In the genomic region with DNA sequence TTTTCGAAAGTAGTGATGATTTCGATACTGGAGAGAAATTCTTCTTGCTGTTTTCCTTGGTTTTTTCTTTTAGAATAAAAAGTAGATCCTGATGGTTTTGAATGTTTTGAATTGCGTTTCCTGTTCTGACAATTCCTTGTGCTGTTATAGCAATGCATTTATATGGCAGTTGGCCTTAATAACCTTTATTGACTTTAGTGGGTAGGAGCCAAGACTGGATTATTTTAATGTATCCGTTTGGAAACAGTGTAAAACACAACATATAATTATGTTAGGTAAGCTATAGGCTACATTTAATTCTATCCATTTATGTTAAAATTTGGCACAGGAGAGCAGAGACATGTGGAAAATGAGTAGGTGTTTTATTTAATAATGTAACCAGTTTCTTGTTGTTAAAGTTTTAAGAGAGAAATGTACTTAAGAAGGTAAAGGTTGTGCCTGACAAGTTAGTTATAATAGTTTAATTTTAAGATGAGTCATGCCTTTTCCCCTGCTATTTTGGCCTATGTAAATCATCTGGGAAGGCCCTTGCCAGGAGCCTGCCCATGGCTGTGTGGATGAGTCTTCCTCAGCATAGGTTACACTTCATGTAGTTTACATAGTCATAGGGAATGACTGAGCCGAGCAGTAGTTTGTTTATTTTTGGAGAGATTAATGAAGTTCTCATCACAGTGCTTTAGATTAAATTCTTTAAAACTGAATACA, we compare ENCODE assay signal across 9 cellular contexts.
DNase-seq lines count a peak whose midpoint lies in the region; ATAC-seq, FAIRE-seq and TF ChIP-seq lines count a peak whose summit lies in the region.
"Had no signal": no experiment of that assay in that cellular context is flagged by ENCODE, and none has a peak within 500 bp of the region (broad histone marks: within the 10 kb centered on the region; RNA-seq: fewer than 3 reads in every experiment).

No MANE protein-coding gene starts in this region.

- H3K4me1 ChIP-seq in Loucy (ENCODE audit: insufficient read depth, low read length, poor library complexity, severe bottlenecking): peaks cover 38% of the 10 kb centered on the region
- H3K4me1 ChIP-seq in K562 (replicated peaks in 1 of 2; ENCODE audit: control insufficient read depth in 2 of 2, insufficient read depth in 2 of 2, low read length in 2 of 2): no peaks in the 10 kb centered on the region

- H3K27ac ChIP-seq in K562 (ENCODE audit: extremely low read depth, low read depth, low read length) (no peak overlapping the region), WERI-Rb-1 (no peak overlapping the region)

- POLR2A ChIA-PET in K562 (lab: Yijun Ruan, JAX): no interaction called here

- CTCF ChIA-PET in K562 (lab: Yijun Ruan, JAX; ENCODE audit: low intra/inter-chr PET ratio): interaction anchor here (0.7 kb wide), 1 partner anchor 1053 kb away, joined by 3 read pairs; no protein-coding TSS in a partner anchor

- no peak for TF ChIP-seq POLR2A in K562 (conservative IDR thresholded peaks at IDR 0.05)

- H3K27me3 ChIP-seq in Loucy (ENCODE audit: insufficient read depth, low read length, poor library complexity, severe bottlenecking): no peaks in the 10 kb centered on the region
- H3K27me3 ChIP-seq in K562 (ENCODE audit: control insufficient read depth in 2 of 2, insufficient read depth in 2 of 2, low read length in 2 of 2): no peaks in the 10 kb centered on the region
- H3K27me3 ChIP-seq in WERI-Rb-1 (ENCODE audit: insufficient read depth, low read depth, severe bottlenecking): no peaks in the 10 kb centered on the region

- in situ Hi-C loops in K562 (cut with MboI): no loop called here

- H3K79me2 ChIP-seq in Loucy (ENCODE audit: insufficient read depth, low read length) (no peaks in the 10 kb centered on the region), K562 (ENCODE audit: control insufficient read depth, insufficient read depth, low read length) (no peaks in the 10 kb centered on the region)

- H3K9me2 ChIP-seq in Loucy (replicated peaks; ENCODE audit: low read depth, low read length): no peaks in the 10 kb centered on the region

- no peak for TF ChIP-seq EP300 in K562 (IDR thresholded peaks at IDR 0.05; ENCODE audit: low read length)

- H3K36me3 ChIP-seq in Loucy (ENCODE audit: insufficient read depth, low read length): peaks cover 7% of the 10 kb centered on the region; the same call in 1 of the 2 replicates
- no peaks in the 10 kb centered on the region for H3K36me3 ChIP-seq in K562 (ENCODE audit: control insufficient read depth, insufficient read depth, low read length)
- H3K36me3 ChIP-seq in WERI-Rb-1: peaks cover 6% of the 10 kb centered on the region; the same call in 1 of the 2 replicates

- 0 out of 2 replicates have a peak, but pooled peaks cover 4% of the 10 kb centered on the region for H3F3A ChIP-seq in Loucy (ENCODE audit: low read depth)

- H3K9me1 ChIP-seq in K562 (ENCODE audit: control insufficient read depth, insufficient read depth, low read length): no peaks in the 10 kb centered on the region

- no TSS peak for BruUV-seq in K562 (replicated peaks; lab: Mats Ljungman, UMichigan)

- H3K4me3 ChIP-seq in Loucy (ENCODE audit: low read length, poor library complexity, severe bottlenecking) (no peak overlapping the region), K562 (no peak overlapping the region), WERI-Rb-1 (ENCODE audit: low read depth, low read length) (no peak overlapping the region)

- WGBS in K562 (ENCODE audit: insufficient coverage, low coverage, missing lambda C conversion rate): 41% methylated on average over 5 of the region's 5 CpGs

- H4K20me1 ChIP-seq in Loucy (ENCODE audit: insufficient read depth, low read length, poor library complexity, severe bottlenecking) (no peaks in the 10 kb centered on the region), K562 (replicated peaks; ENCODE audit: control insufficient read depth, insufficient read depth, low read length) (no peaks in the 10 kb centered on the region)

- H3K4me2 ChIP-seq in Loucy (ENCODE audit: low read depth, low read length, poor library complexity, severe bottlenecking) (no peak overlapping the region), K562 (ENCODE audit: insufficient read depth, low read length) (no peak overlapping the region)

- H3K9ac ChIP-seq in Loucy (ENCODE audit: low read depth, low read length, poor library complexity, severe bottlenecking): peak overlapping the region; percentile 6
- no peak overlapping the region for H3K9ac ChIP-seq in K562 (ENCODE audit: insufficient read depth in 1 of 2, low read depth in 2 of 2, low read length in 2 of 2)

- no peaks in the 10 kb centered on the region for H3K9me3 ChIP-seq in Loucy (ENCODE audit: insufficient read depth, low read depth, low read length)
- H3K9me3 ChIP-seq in K562 (replicated peaks; ENCODE audit: control insufficient read depth, insufficient read depth, low read depth, low read length): no peaks in the 10 kb centered on the region
- H3K9me3 ChIP-seq in WERI-Rb-1 (ENCODE audit: severe bottlenecking): no peaks in the 10 kb centered on the region

- intact Hi-C loops in K562 (cut with micrococcal nuclease): loop anchor here (2.0 kb wide), 1 partner anchor 121 kb away; no protein-coding TSS in a partner anchor

- ATAC-seq in K562 (no peak), HG02870 (IDR thresholded peaks at IDR 0.05; ENCODE audit: unreplicated experiment) (no peak)

- no peak for TF ChIP-seq CTCF in Loucy (conservative IDR thresholded peaks at IDR 0.05; ENCODE audit: low read length)
- TF ChIP-seq CTCF in K562 (IDR thresholded peaks at IDR 0.05 in 2 of 3, conservative IDR thresholded peaks at IDR 0.05 in 1 of 3; ENCODE audit: insufficient read depth in 2 of 3, low read depth in 1 of 3, low read length in 3 of 3): no peak
- no peak for TF ChIP-seq CTCF in WERI-Rb-1 (IDR thresholded peaks at IDR 0.05; ENCODE audit: low read depth, low read length)

- DNase-seq in AG20443 (ENCODE audit: low spot score) (peak; percentile 58), K562 (ENCODE audit: extremely low read depth in 1 of 4, low spot score in 3 of 4) (no peak), lung microvascular endothelial cell (ENCODE audit: low read depth in 2 of 2) (peak; percentile 58 to 82), WERI-Rb-1 (no peak), MV-4-11 (lab: John Stamatoyannopoulos, UW) (no peak)
- no peak for DNase-seq in stimulated activated CD4-positive, alpha-beta T cell treated with anti-CD3 and anti-CD28 coated beads, Interleukin-12 subunit alpha, Interleukin-12 subunit beta, amount 100 ng/mL, for 4 hours
- DNase-seq: stimulated activated CD4-positive, alpha-beta T cell treated with anti-CD3 and anti-CD28 coated beads, Interleukin-2, amount 100 ng/mL, for 24 hours had no signal

- no peak for FAIRE-seq in K562 (lab: Jason Lieb, UNC)

- H2AFZ ChIP-seq in Loucy (ENCODE audit: low read length): no peak overlapping the region
- H2AFZ ChIP-seq in K562 (ENCODE audit: low read depth, low read length): no peak overlapping the region

- TF ChIP-seq RAD21 in K562 (CRISPR knock-in tag; conservative IDR thresholded peaks at IDR 0.05 in 1 of 2, IDR thresholded peaks at IDR 0.05 in 1 of 2): no peak

TF ChIP-seq in K562, 482 proteins besides CTCF, POLR2A, EP300 and RAD21:
- TF ChIP-seq C11orf30 (IDR thresholded peaks at IDR 0.05; ENCODE audit: low read depth) (peak; percentile 19; the same call in 1 of the 2 replicates), ZNF316 (IDR thresholded peaks at IDR 0.05) (peak; percentile 39; the same call in 1 of the 2 replicates), ZNF75A (CRISPR knock-in tag; IDR thresholded peaks at IDR 0.05) (no peak), MAFG (tag; conservative IDR thresholded peaks at IDR 0.05) (peak; percentile 25; the same call in 1 of the 2 replicates)

Comparison
In these comparisons a context has a peak if more than half of its experiments do, and no peak if none do; other contexts are left out.
1. DNase-seq: peak in AG20443 (single experiment) and lung microvascular endothelial cell (2 of 2); none in K562 (0 of 4), WERI-Rb-1 (single experiment), MV-4-11 (single experiment) and stimulated activated CD4-positive, alpha-beta T cell treated with anti-CD3 and anti-CD28 coated beads, Interleukin-12 subunit alpha, Interleukin-12 subunit beta, amount 100 ng/mL, for 4 hours (single experiment).